1 cellular context compared by ENCODE assay signal in the genomic region with DNA sequence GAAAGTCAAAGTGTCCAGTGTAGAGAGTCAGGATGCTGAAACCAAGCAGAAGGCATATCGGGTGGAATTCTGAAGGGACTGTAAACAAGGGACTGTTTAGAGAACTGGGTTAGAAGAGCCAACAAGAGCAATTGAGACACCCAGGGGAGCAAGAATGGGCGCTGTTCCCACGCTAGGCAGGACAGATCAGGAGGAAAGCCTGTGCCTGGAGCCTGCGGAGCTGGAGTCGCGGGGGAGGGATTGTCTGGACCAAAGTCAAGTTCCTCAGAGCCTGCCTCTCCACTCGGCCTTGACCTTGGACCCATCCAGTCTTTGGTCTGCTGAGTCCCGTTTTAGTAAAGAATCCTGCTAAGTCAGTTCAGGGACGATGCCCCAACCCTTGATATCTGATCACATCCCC.
TF ChIP-seq lines count a peak whose summit lies in the region.

No MANE protein-coding gene starts in this region.

TF ChIP-seq in H1, 55 proteins besides CTCF, POLR2A, EP300 and RAD21:
- no peak for TF ChIP-seq KDM5A (IDR thresholded peaks at IDR 0.05; ENCODE audit: low read length)
- TF ChIP-seq CBX8 (IDR thresholded peaks at IDR 0.05; ENCODE audit: borderline replicate concordance, low read depth, low read length), result no peak
- TF ChIP-seq GABPA (IDR thresholded peaks at IDR 0.05; ENCODE audit: borderline replicate concordance, insufficient read depth, low read length), result no peak
- no peak for TF ChIP-seq SIX5 (IDR thresholded peaks at IDR 0.05; ENCODE audit: low read depth, low read length)
- 0 out of 2 replicates have a peak, but pooled peaks have one; percentile 18 for TF ChIP-seq SP1 (IDR thresholded peaks at IDR 0.05; ENCODE audit: low read depth, low read length)
TF ChIP-seq in H1: peak in this region for 1.
